Comparison of ENCODE assay signal across 18 cellular contexts in the genomic region with DNA sequence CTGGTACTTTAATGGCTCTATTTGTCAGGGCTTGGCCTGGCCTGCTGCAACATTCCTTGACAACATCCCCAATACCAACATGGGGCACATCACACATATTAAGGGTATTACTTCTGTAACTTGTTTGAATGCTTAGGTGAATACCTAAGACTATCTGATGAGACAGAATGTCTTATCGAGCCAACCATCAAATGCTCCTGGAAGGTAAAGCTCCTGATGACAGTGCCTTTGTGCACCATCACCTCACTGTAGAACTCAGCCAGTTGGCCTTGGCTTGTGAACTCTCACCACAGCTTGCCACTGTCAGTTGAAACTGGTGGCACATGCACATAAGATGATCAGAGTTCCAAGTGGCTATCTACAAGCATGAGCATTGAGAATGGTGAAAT. TPM values are rescaled to one million over a fixed set of nuclear protein-coding genes. Genes with fewer than 3 reads are reported as not detected.
DNase-seq lines count a peak whose midpoint lies in the region; ATAC-seq and TF ChIP-seq lines count a peak whose summit lies in the region.
"Had no signal": no experiment of that assay in that cellular context is flagged by ENCODE, and none has a peak within 500 bp of the region (broad histone marks: within the 10 kb centered on the region; RNA-seq: fewer than 3 reads in every experiment).

No MANE protein-coding gene starts in this region.

- peaks cover 10% of the 10 kb centered on the region for H3K79me1 ChIP-seq in trophoblast cell (ENCODE audit: low read length)

- peaks cover 73% of the 10 kb centered on the region for H3K4me1 Mint-ChIP-seq in activated T-helper 1 cell treated with anti-CD3 and anti-CD28 coated beads, Interleukin-12 subunit alpha, Interleukin-12 subunit beta, Interleukin-2, Interleukin-4 antibody, amounts not matched to agents 30 ng/mL and 10 ng/mL and 1 ng/mL, durations not matched to agents 14 hours and 24 hours and 36 hours (ENCODE audit: low read depth)

- H3K36me3 ChIP-seq in trophoblast cell (ENCODE audit: control insufficient read depth in 1 of 2, insufficient read depth in 2 of 2, low read length in 2 of 2) (peaks cover 28 to 37% of the 10 kb centered on the region in 2 experiments), right lobe of liver (peaks cover 0 to 17% (median 1%) of the 10 kb centered on the region in 4 donors)

- intact Hi-C loops in activated T-helper 1 cell treated with anti-CD3 and anti-CD28 coated beads, Interleukin-12 subunit alpha, Interleukin-12 subunit beta, Interleukin-2, Interleukin-4 antibody, amounts not matched to agents 30 ng/mL and 10 ng/mL and 1 ng/mL, durations not matched to agents 14 hours and 24 hours and 36 hours (cut with micrococcal nuclease) = no loop called here
- intact Hi-C loops in right lobe of liver (cut with DNase I) = no loop called here

- H3K79me2 ChIP-seq in trophoblast cell (ENCODE audit: control insufficient read depth, insufficient read depth, low read length, poor library complexity) = peaks cover 11% of the 10 kb centered on the region

- no peak overlapping the region for H4K8ac ChIP-seq in trophoblast cell (ENCODE audit: low read depth, low read length)

- H3K4me1 ChIP-seq in trophoblast cell (ENCODE audit: control insufficient read depth in 1 of 2, insufficient read depth in 2 of 2, low read length in 2 of 2) (peaks cover 5 to 12% of the 10 kb centered on the region in 2 experiments), right lobe of liver (peaks cover 0 to 4% (median 0%) of the 10 kb centered on the region in 4 donors)

- H3K27ac ChIP-seq in trophoblast cell (ENCODE audit: low read depth, low read length) (no peak overlapping the region), right lobe of liver (no peak overlapping the region)
- H3K27ac ChIP-seq: epithelial cell of prostate had no signal

- H3K14ac ChIP-seq in trophoblast cell (ENCODE audit: low read length) = no peak overlapping the region

- H3K4ac ChIP-seq in trophoblast cell (ENCODE audit: low read depth, low read length) = no peak overlapping the region

- H3K9me3 ChIP-seq in trophoblast cell (ENCODE audit: insufficient read depth, low read depth, low read length) (no peaks in the 10 kb centered on the region), right lobe of liver (no peaks in the 10 kb centered on the region)
- H3K9me3 ChIP-seq: upper lobe of left lung had no signal

- no peak overlapping the region for H3K4me2 ChIP-seq in trophoblast cell (ENCODE audit: low read length)
- H3K4me2 ChIP-seq: smooth muscle cell had no signal

- no peak overlapping the region for H2AK5ac ChIP-seq in trophoblast cell (ENCODE audit: low read length)

- H3K23ac ChIP-seq in trophoblast cell (ENCODE audit: low read length) = no peak overlapping the region

- H3K27me3 ChIP-seq in trophoblast cell (ENCODE audit: insufficient read depth, low read length) (no peaks in the 10 kb centered on the region), right lobe of liver (no peaks in the 10 kb centered on the region)
- H3K27me3 ChIP-seq: upper lobe of left lung had no signal

- peak overlapping the region; percentile 98 for H3K4me3 Mint-ChIP-seq in activated T-helper 1 cell treated with anti-CD3 and anti-CD28 coated beads, Interleukin-12 subunit alpha, Interleukin-12 subunit beta, Interleukin-2, Interleukin-4 antibody, amounts not matched to agents 30 ng/mL and 10 ng/mL and 1 ng/mL, durations not matched to agents 14 hours and 24 hours and 36 hours

- ATAC-seq in GM19463 (IDR thresholded peaks at IDR 0.05; ENCODE audit: unreplicated experiment) = no peak
- ATAC-seq in right lobe of liver = no peak
- ATAC-seq: left ventricle myocardium superior had no signal

- H3K18ac ChIP-seq in trophoblast cell (ENCODE audit: low read length) = no peak overlapping the region

- H3K9me3 Mint-ChIP-seq in activated T-helper 1 cell treated with anti-CD3 and anti-CD28 coated beads, Interleukin-12 subunit alpha, Interleukin-12 subunit beta, Interleukin-2, Interleukin-4 antibody, amounts not matched to agents 30 ng/mL and 10 ng/mL and 1 ng/mL, durations not matched to agents 14 hours and 24 hours and 36 hours = no peaks in the 10 kb centered on the region

- H2BK5ac ChIP-seq in trophoblast cell (ENCODE audit: low read depth, low read length, poor library complexity) = no peak overlapping the region

- no peak for TF ChIP-seq POLR2A in right lobe of liver (IDR thresholded peaks at IDR 0.05)

- H2BK120ac ChIP-seq in trophoblast cell (ENCODE audit: insufficient read depth, low read length, poor library complexity) = no peak overlapping the region

- no peak overlapping the region for H2BK12ac ChIP-seq in trophoblast cell (ENCODE audit: low read length)

- H3K27ac Mint-ChIP-seq in activated T-helper 1 cell treated with anti-CD3 and anti-CD28 coated beads, Interleukin-12 subunit alpha, Interleukin-12 subunit beta, Interleukin-2, Interleukin-4 antibody, amounts not matched to agents 30 ng/mL and 10 ng/mL and 1 ng/mL, durations not matched to agents 14 hours and 24 hours and 36 hours = peak overlapping the region; percentile 79

- no peak overlapping the region for H4K91ac ChIP-seq in trophoblast cell (ENCODE audit: low read depth, low read length)

- no peak overlapping the region for H2AFZ ChIP-seq in trophoblast cell (ENCODE audit: insufficient read depth, low read length, poor library complexity)

- H4K12ac ChIP-seq in trophoblast cell (ENCODE audit: low read depth, low read length) = no peak overlapping the region

- peak; percentile 35 for DNase-seq in DMS53 (lab: John Stamatoyannopoulos, UW)
- no peak for DNase-seq in DMS53 treated with DMSO at 0.1 percent for 48 hours (lab: John Stamatoyannopoulos, UW; ENCODE audit: unreplicated experiment)
- DNase-seq in Jurkat, Clone E6-1 (ENCODE audit: low read depth, low spot score) = peak; percentile 57
- DNase-seq in activated T-helper 1 cell treated with anti-CD3 and anti-CD28 coated beads, Interleukin-12 subunit alpha, Interleukin-12 subunit beta, Interleukin-2, Interleukin-4 antibody, amounts not matched to agents 30 ng/mL and 10 ng/mL and 1 ng/mL, durations not matched to agents 14 hours and 24 hours and 36 hours (ENCODE audit: low spot score) = no peak
- peak; percentile 34 to 77 for DNase-seq in trophoblast cell
- DNase-seq in GDM1 (lab: John Stamatoyannopoulos, UW) = no peak
- no peak for DNase-seq in right lobe of liver
- DNase-seq: caudate nucleus, H7, hippocampal formation, left ventricle myocardium superior, NCI-H1105 treated with DMSO at 0.1 percent for 48 hours, NCI-H510A, nucleus accumbens, upper lobe of left lung had no signal

- H3K36me3 Mint-ChIP-seq in activated T-helper 1 cell treated with anti-CD3 and anti-CD28 coated beads, Interleukin-12 subunit alpha, Interleukin-12 subunit beta, Interleukin-2, Interleukin-4 antibody, amounts not matched to agents 30 ng/mL and 10 ng/mL and 1 ng/mL, durations not matched to agents 14 hours and 24 hours and 36 hours (ENCODE audit: low read depth) = peaks cover 62% of the 10 kb centered on the region

- H3K9ac ChIP-seq in trophoblast cell (ENCODE audit: low read length) = no peak overlapping the region

- no peaks in the 10 kb centered on the region for H3K27me3 Mint-ChIP-seq in activated T-helper 1 cell treated with anti-CD3 and anti-CD28 coated beads, Interleukin-12 subunit alpha, Interleukin-12 subunit beta, Interleukin-2, Interleukin-4 antibody, amounts not matched to agents 30 ng/mL and 10 ng/mL and 1 ng/mL, durations not matched to agents 14 hours and 24 hours and 36 hours (ENCODE audit: insufficient read depth)

- no peak for TF ChIP-seq CTCF in right lobe of liver (IDR thresholded peaks at IDR 0.05)

- no CpG with 5 or more reads among the region's 1 CpG for WGBS in trophoblast cell (ENCODE audit: extremely low coverage, insufficient coverage, insufficient read length)
- WGBS in right lobe of liver (ENCODE audit: insufficient coverage, low coverage, low lambda C conversion rate, missing lambda C conversion rate) = 88% methylated on average over 1 of the region's 1 CpG

- H3K4me3 ChIP-seq in Jurkat, Clone E6-1 (ENCODE audit: low read length) = no peak overlapping the region
- no peak overlapping the region for H3K4me3 ChIP-seq in trophoblast cell (ENCODE audit: low read depth, low read length)
- H3K4me3 ChIP-seq in right lobe of liver = no peak overlapping the region
- H3K4me3 ChIP-seq: smooth muscle cell, upper lobe of left lung had no signal

RNA-seq across cellular contexts. Expression of gene MYO1G, which starts 3.7 kb away (rescaled TPM):
- 172 TPM for polyA plus RNA-seq in Jurkat, Clone E6-1 (2012; ENCODE audit: insufficient read depth, insufficient read length)
- total RNA-seq in activated T-helper 1 cell treated with anti-CD3 and anti-CD28 coated beads, Interleukin-12 subunit alpha, Interleukin-12 subunit beta, Interleukin-2, Interleukin-4 antibody, amounts not matched to agents 30 ng/mL and 10 ng/mL and 1 ng/mL, durations not matched to agents 14 hours and 24 hours and 36 hours = 252 and 258 TPM in 2 replicates
- polyA plus RNA-seq in trophoblast cell (2013) = 0.03 TPM in 2 replicates
- total RNA-seq in right lobe of liver = 1 to 10 TPM in 5 of 6 experiments, under 1 TPM in 1; 0.92 to 4.5 (median 2.0) TPM
- total RNA-seq: H7 had no signal
- polyA plus RNA-seq: smooth muscle cell had no signal

RNA-seq across cellular contexts. Expression of gene CCM2, which starts 17.5 kb away (rescaled TPM):
- polyA plus RNA-seq in Jurkat, Clone E6-1 (2012; ENCODE audit: insufficient read depth, insufficient read length) = 101 TPM
- 59.2 and 65.5 TPM in 2 replicates for total RNA-seq in activated T-helper 1 cell treated with anti-CD3 and anti-CD28 coated beads, Interleukin-12 subunit alpha, Interleukin-12 subunit beta, Interleukin-2, Interleukin-4 antibody, amounts not matched to agents 30 ng/mL and 10 ng/mL and 1 ng/mL, durations not matched to agents 14 hours and 24 hours and 36 hours
- polyA plus RNA-seq in trophoblast cell (2013) = 25.9 and 26.5 TPM in 2 replicates
- total RNA-seq in right lobe of liver = 10 to 100 TPM; 29.4 to 70.7 (median 37.9) TPM

Comparison
In these comparisons a context has a peak if more than half of its experiments do, and no peak if none do; other contexts are left out.
1. DNase-seq: peak in DMS53 (single experiment), Jurkat, Clone E6-1 (single experiment) and trophoblast cell (2 of 2); none in DMS53 treated with DMSO at 0.1 percent for 48 hours (single experiment), activated T-helper 1 cell treated with anti-CD3 and anti-CD28 coated beads, Interleukin-12 subunit alpha, Interleukin-12 subunit beta, Interleukin-2, Interleukin-4 antibody, amounts not matched to agents 30 ng/mL and 10 ng/mL and 1 ng/mL, durations not matched to agents 14 hours and 24 hours and 36 hours (single experiment), GDM1 (single experiment) and right lobe of liver (0 of 3).
2. RNA of gene MYO1G, which starts 3.7 kb away (total RNA-seq): 252 to 258 TPM in activated T-helper 1 cell treated with anti-CD3 and anti-CD28 coated beads, Interleukin-12 subunit alpha, Interleukin-12 subunit beta, Interleukin-2, Interleukin-4 antibody, amounts not matched to agents 30 ng/mL and 10 ng/mL and 1 ng/mL, durations not matched to agents 14 hours and 24 hours and 36 hours; 0.92 to 4.5 TPM in right lobe of liver; every median in the first group is over 10 times any median in the second.